ENCODE assay signal across 8 cellular contexts in genomic region chr14:24095196-24096068, GRCh38. TPM values are rescaled to one million over a fixed set of nuclear protein-coding genes. Genes with fewer than 3 reads are reported as not detected.
DNase-seq lines count a peak whose midpoint lies in the region; ATAC-seq and TF ChIP-seq lines count a peak whose summit lies in the region.

No MANE protein-coding gene starts in this region.

- H3K27me3 ChIP-seq in ovary: no peaks in the 10 kb centered on the region

- TF ChIP-seq CTCF in 22Rv1 (IDR thresholded peaks at IDR 0.05) (no peak), fibroblast of villous mesenchyme (IDR thresholded peaks at IDR 0.05; ENCODE audit: insufficient read depth, low read depth, low read length) (no peak), ovary (IDR thresholded peaks at IDR 0.05) (no peak)

- H3K4me1 ChIP-seq in ovary (ENCODE audit: insufficient read depth): peaks cover 3% of the 10 kb centered on the region

- TF ChIP-seq POLR2A in ovary (IDR thresholded peaks at IDR 0.05): no peak

- ATAC-seq in GM18499 (IDR thresholded peaks at IDR 0.05; ENCODE audit: insufficient read depth, unreplicated experiment): peak; percentile 57
- ATAC-seq in HG02798 (IDR thresholded peaks at IDR 0.05; ENCODE audit: poor library complexity, unreplicated experiment): peak; percentile 72

- peak overlapping the region; percentile 85 for H3K27ac ChIP-seq in 22Rv1
- peak overlapping the region in 1 of 2 donors; percentile 40 for H3K27ac ChIP-seq in ovary

- no peak for TF ChIP-seq EP300 in ovary (IDR thresholded peaks at IDR 0.05)

- H3K4me3 ChIP-seq in fibroblast of villous mesenchyme (ENCODE audit: low read depth, low read length): peak overlapping the region; percentile 77
- H3K4me3 ChIP-seq in ovary: peak overlapping the region; percentile 63

- WGBS in ovary, 3 donors: 67 to 78% (median 70%) methylated on average over 13 of the region's 13 CpGs

- no peaks in the 10 kb centered on the region for H3K9me3 ChIP-seq in ovary

- no peaks in the 10 kb centered on the region for H3K36me3 ChIP-seq in ovary

- intact Hi-C loops in ovary (cut with DNase I): loop anchor here in 1 of 4 donors (10.0 kb wide), 1 partner anchor 111 kb away; the partner anchor contains the start of gene DHRS4L2

- peak; percentile 27 for DNase-seq in NCI-H2227 treated with DMSO at 0.1 percent for 48 hours (lab: John Stamatoyannopoulos, UW)
- peak; percentile 44 for DNase-seq in activated CD8-positive, alpha-beta memory T cell treated with anti-CD3 and anti-CD28 coated beads, Interleukin-2, amount 50 U/mL, for 4 hours
- DNase-seq in fibroblast of villous mesenchyme (ENCODE audit: low read depth): peak; percentile 41
- DNase-seq in ovary: peak in 2 of 5 donors; percentile 30 to 31
- DNase-seq in NCI-H1048 (lab: John Stamatoyannopoulos, UW): no peak

RNA-seq across cellular contexts. Expression of gene PCK2, which starts 1.3 kb away (rescaled TPM):
- 13.0 and 33.2 TPM in 2 replicates for total RNA-seq in fibroblast of villous mesenchyme
- 10 to 100 TPM in 1 of 7 donors, 1 to 10 TPM in 6; 2.4 to 66.8 (median 5.4) TPM for total RNA-seq in ovary
- 1 to 10 TPM; 3.1 to 5.6 TPM for polyA plus RNA-seq in ovary

RNA-seq across cellular contexts. Expression of gene DCAF11, which starts 19.1 kb away (rescaled TPM):
- total RNA-seq in fibroblast of villous mesenchyme: 45.1 and 47.9 TPM in 2 replicates
- 10 to 100 TPM; 34.7 to 71.4 (median 51.5) TPM for total RNA-seq in ovary
- polyA plus RNA-seq in ovary: 10 to 100 TPM; 38.7 to 62.4 TPM

RNA-seq across cellular contexts. Expression of gene NRL, which starts 19.3 kb away (rescaled TPM):
- total RNA-seq in fibroblast of villous mesenchyme (0.86 and 1.3 TPM in 2 replicates), ovary (1 to 10 TPM; 1.0 to 4.1 (median 2.8) TPM)
- polyA plus RNA-seq in ovary: 1 to 10 TPM in 1 of 2 donors, under 1 TPM in 1; 0.78 to 2.8 TPM

RNA-seq across cellular contexts. Expression of gene CPNE6, which starts 24.1 kb away (rescaled TPM):
- total RNA-seq in fibroblast of villous mesenchyme (not detected in 2 replicates), ovary (under 1 TPM in 1 of 7 donors, not detected in 6; 0.71 TPM)
- polyA plus RNA-seq in ovary: under 1 TPM; 0.08 to 0.55 TPM

RNA-seq across cellular contexts. Expression of gene FITM1, which starts 35.0 kb away (rescaled TPM):
- not detected in 2 replicates for total RNA-seq in fibroblast of villous mesenchyme
- 1 to 10 TPM in 1 of 7 donors, under 1 TPM in 4, not detected in 2; 0.57 to 1.2 (median 0.77) TPM for total RNA-seq in ovary
- polyA plus RNA-seq in ovary: under 1 TPM in 1 of 2 donors, not detected in 1; 0.80 TPM
